In genomic region chr22:24768537-24769374, GRCh38 we compare ENCODE assay signal across 8 cellular contexts. TPM values are rescaled to one million over a fixed set of nuclear protein-coding genes. Genes with fewer than 3 reads are reported as not detected.
A peak's percentile ranks its signal among the peaks of the same experiment; 100 is the strongest.
DNase-seq lines count a peak whose midpoint lies in the region; FAIRE-seq and TF ChIP-seq lines count a peak whose summit lies in the region.

No MANE protein-coding gene starts in this region.

- H3K27me3 Mint-ChIP-seq in activated CD4-positive, alpha-beta T cell treated with anti-CD3 and anti-CD28 coated beads, Interleukin-2, amount 10 ng/mL, durations not matched to agents 7 days and 5 days = peaks cover 6% of the 10 kb centered on the region

- H3K9me3 Mint-ChIP-seq in activated CD4-positive, alpha-beta T cell treated with anti-CD3 and anti-CD28 coated beads, Interleukin-2, amount 10 ng/mL, durations not matched to agents 7 days and 5 days = no peaks in the 10 kb centered on the region

- CTCF ChIA-PET in activated CD4-positive, alpha-beta T cell treated with anti-CD3 and anti-CD28 coated beads, Interleukin-2, amount 10 ng/mL, durations not matched to agents 7 days and 5 days (lab: Charles Lee) = interaction anchor here (0.6 to 2.4 kb wide), 3 partner anchors 54 to 89 kb away, joined by 3 to 11 read pairs (median 3); no protein-coding TSS in a partner anchor

- no peaks in the 10 kb centered on the region for H3K4me1 Mint-ChIP-seq in activated CD4-positive, alpha-beta T cell treated with anti-CD3 and anti-CD28 coated beads, Interleukin-2, amount 10 ng/mL, durations not matched to agents 7 days and 5 days

- H3K4me3 ChIP-seq in fibroblast of mammary gland (ENCODE audit: control insufficient read depth, low read depth, low read length) = no peak overlapping the region

- H3K36me3 Mint-ChIP-seq in activated CD4-positive, alpha-beta T cell treated with anti-CD3 and anti-CD28 coated beads, Interleukin-2, amount 10 ng/mL, durations not matched to agents 7 days and 5 days (ENCODE audit: low read depth) = no peaks in the 10 kb centered on the region

- POLR2A ChIA-PET in activated CD4-positive, alpha-beta T cell treated with anti-CD3 and anti-CD28 coated beads, Interleukin-2, amount 10 ng/mL, durations not matched to agents 7 days and 5 days (lab: Charles Lee) = no interaction called here

- peak; percentile 66 for TF ChIP-seq CTCF in fibroblast of mammary gland (conservative IDR thresholded peaks at IDR 0.05; ENCODE audit: control insufficient read depth, insufficient read depth, low read depth, low read length)

- H3K27ac Mint-ChIP-seq in activated CD4-positive, alpha-beta T cell treated with anti-CD3 and anti-CD28 coated beads, Interleukin-2, amount 10 ng/mL, durations not matched to agents 7 days and 5 days = no peak overlapping the region

- FAIRE-seq in GM18507 (lab: Jason Lieb, UNC) = peak; percentile 59

- no peak overlapping the region for H3K4me3 Mint-ChIP-seq in activated CD4-positive, alpha-beta T cell treated with anti-CD3 and anti-CD28 coated beads, Interleukin-2, amount 10 ng/mL, durations not matched to agents 7 days and 5 days

- DNase-seq in AML-193 (lab: John Stamatoyannopoulos, UW) (peak; percentile 37 to 45), GM18507 (ENCODE audit: extremely low spot score, insufficient read length, low read depth) (peak; percentile 12), NCI-H345 treated with DMSO at 0.1 percent for 48 hours (lab: John Stamatoyannopoulos, UW; ENCODE audit: unreplicated experiment) (peak; percentile 18), fibroblast of mammary gland (ENCODE audit: low read depth) (peak; percentile 60), occipital lobe (lab: John Stamatoyannopoulos, UW) (peak; percentile 59), NCI-H187 (lab: John Stamatoyannopoulos, UW) (no peak), epidermal melanocyte (ENCODE audit: insufficient read length, low spot score) (no peak)
- DNase-seq in activated CD4-positive, alpha-beta T cell treated with anti-CD3 and anti-CD28 coated beads, Interleukin-2, amount 10 ng/mL, durations not matched to agents 7 days and 5 days = peak; percentile 61

RNA-seq across cellular contexts. Expression of gene PIWIL3, which starts 5.8 kb away (rescaled TPM):
- not detected for total RNA-seq in activated CD4-positive, alpha-beta T cell treated with anti-CD3 and anti-CD28 coated beads, Interleukin-2, amount 10 ng/mL, durations not matched to agents 7 days and 5 days
- 0.16 TPM for total RNA-seq in occipital lobe

RNA-seq across cellular contexts. Expression of gene SGSM1, which starts 37.3 kb away (rescaled TPM):
- total RNA-seq in activated CD4-positive, alpha-beta T cell treated with anti-CD3 and anti-CD28 coated beads, Interleukin-2, amount 10 ng/mL, durations not matched to agents 7 days and 5 days = under 1 TPM; 0.12 to 0.15 TPM
- total RNA-seq in occipital lobe = 11.4 TPM

Comparison
In these comparisons a context has a peak if more than half of its experiments do, and no peak if none do; other contexts are left out.
1. DNase-seq: peak in AML-193 (2 of 2), GM18507 (single experiment), NCI-H345 treated with DMSO at 0.1 percent for 48 hours (single experiment), activated CD4-positive, alpha-beta T cell treated with anti-CD3 and anti-CD28 coated beads, Interleukin-2, amount 10 ng/mL, durations not matched to agents 7 days and 5 days (single experiment), fibroblast of mammary gland (single experiment) and occipital lobe (single experiment); none in NCI-H187 (0 of 2) and epidermal melanocyte (single experiment).
2. RNA of gene SGSM1, which starts 37.3 kb away (total RNA-seq): 11.4 TPM in occipital lobe (single experiment); 0.12 to 0.15 TPM in activated CD4-positive, alpha-beta T cell treated with anti-CD3 and anti-CD28 coated beads, Interleukin-2, amount 10 ng/mL, durations not matched to agents 7 days and 5 days; every median in the first group is over 10 times any median in the second.